In genomic region chr2:196278491-196278911, GRCh38 we compare ENCODE assay signal across 12 cellular contexts.
DNase-seq lines count a peak whose midpoint lies in the region; ATAC-seq and TF ChIP-seq lines count a peak whose summit lies in the region.
"Had no signal": no experiment of that assay in that cellular context is flagged by ENCODE, and none has a peak within 500 bp of the region (broad histone marks: within the 10 kb centered on the region; RNA-seq: fewer than 3 reads in every experiment).

No MANE protein-coding gene starts in this region.

- TF ChIP-seq CTCF in RWPE2 (IDR thresholded peaks at IDR 0.05; ENCODE audit: poor library complexity, severe bottlenecking) (no peak), osteocyte (IDR thresholded peaks at IDR 0.05) (no peak)

- H3K27me3 ChIP-seq in RWPE2 (ENCODE audit: insufficient read depth, poor library complexity, severe bottlenecking) (no peaks in the 10 kb centered on the region), adipocyte (replicated peaks; ENCODE audit: control insufficient read depth, insufficient read depth, low read length) (no peaks in the 10 kb centered on the region), right cardiac atrium (ENCODE audit: control insufficient read depth, insufficient read depth) (no peaks in the 10 kb centered on the region)

- peak overlapping the region; percentile 54 for H3K9ac ChIP-seq in adipocyte (ENCODE audit: low read length)

- DNase-seq in AG08395 (ENCODE audit: low spot score) (peak; percentile 71), RWPE2 (ENCODE audit: low spot score) (no peak), adipocyte (ENCODE audit: low read depth) (peak; percentile 74), osteocyte (ENCODE audit: extremely low spot score, unreplicated experiment) (no peak), AML-193 (lab: John Stamatoyannopoulos, UW) (no peak), NCI-H1436 (lab: John Stamatoyannopoulos, UW) (no peak), islet precursor cell (no peak), right cardiac atrium (no peak)
- DNase-seq: activated gamma-delta T cell treated with Interleukin-2 at 50 U/mL for 16 hours, NCI-H2029 had no signal

- 91% methylated on average over 10 of the region's 10 CpGs for WGBS in right cardiac atrium

- H3K36me3 Mint-ChIP-seq in osteocyte (ENCODE audit: unreplicated experiment): peaks cover 9% of the 10 kb centered on the region

- H3K27ac Mint-ChIP-seq in osteocyte (ENCODE audit: unreplicated experiment): peak overlapping the region; percentile 68

- intact Hi-C loops in right cardiac atrium (cut with DNase I): loop anchor here in 1 of 4 donors (10.0 kb wide), 1 partner anchor 114 kb away; no protein-coding TSS in a partner anchor

- no peaks in the 10 kb centered on the region for H3K27me3 Mint-ChIP-seq in osteocyte (ENCODE audit: unreplicated experiment)

- H3K4me1 ChIP-seq in RWPE2 (ENCODE audit: insufficient read depth, poor library complexity, severe bottlenecking) (peaks cover 7% of the 10 kb centered on the region), adipocyte (ENCODE audit: control insufficient read depth, insufficient read depth, low read length) (peaks cover 38% of the 10 kb centered on the region), right cardiac atrium (ENCODE audit: control insufficient read depth, insufficient read depth, low read length) (peaks cover 2% of the 10 kb centered on the region)

- H3K27ac ChIP-seq in RWPE2 (ENCODE audit: poor library complexity, severe bottlenecking): peak overlapping the region; percentile 29
- H3K27ac ChIP-seq in right cardiac atrium (ENCODE audit: low read length): no peak overlapping the region
- H3K27ac ChIP-seq: C4-2B, SK-N-MC had no signal

- peak; percentile 77; the same call in 2 of the 3 replicates for ATAC-seq in RWPE2 (ENCODE audit: low read depth)
- ATAC-seq in right cardiac atrium: no peak

- H3K4me3 ChIP-seq in RWPE2 (ENCODE audit: severe bottlenecking): no peak overlapping the region
- H3K4me3 ChIP-seq in adipocyte (ENCODE audit: low read length): peak overlapping the region; percentile 53
- H3K4me3 ChIP-seq in right cardiac atrium (ENCODE audit: low read length): no peak overlapping the region
- H3K4me3 ChIP-seq: SK-N-MC had no signal

- no peaks in the 10 kb centered on the region for H3K9me3 ChIP-seq in RWPE2 (ENCODE audit: severe bottlenecking)
- no peaks in the 10 kb centered on the region for H3K9me3 ChIP-seq in adipocyte (ENCODE audit: control insufficient read depth, low read length)
- no peaks in the 10 kb centered on the region for H3K9me3 ChIP-seq in right cardiac atrium (ENCODE audit: control insufficient read depth, low read length)

- H3K36me3 ChIP-seq in RWPE2 (ENCODE audit: low read depth): no peaks in the 10 kb centered on the region
- no peaks in the 10 kb centered on the region for H3K36me3 ChIP-seq in adipocyte (ENCODE audit: control insufficient read depth, insufficient read depth, low read length, severe bottlenecking)

- peaks cover 10% of the 10 kb centered on the region for H3K9me3 Mint-ChIP-seq in osteocyte (ENCODE audit: unreplicated experiment)

- H3K4me3 Mint-ChIP-seq in osteocyte (ENCODE audit: unreplicated experiment): no peak overlapping the region

- H3K4me1 Mint-ChIP-seq in osteocyte (ENCODE audit: unreplicated experiment): peaks cover 57% of the 10 kb centered on the region

Comparison
In these comparisons a context has a peak if more than half of its experiments do, and no peak if none do; other contexts are left out.
1. DNase-seq: peak in AG08395 (single experiment) and adipocyte (single experiment); none in RWPE2 (single experiment), osteocyte (single experiment), AML-193 (0 of 2), NCI-H1436 (single experiment), islet precursor cell (single experiment) and right cardiac atrium (0 of 3).